Comparison of ENCODE assay signal across 18 cellular contexts in genomic region chr15:81183403-81183760, GRCh38. TPM values are rescaled to one million over a fixed set of nuclear protein-coding genes. Genes with fewer than 3 reads are reported as not detected.
A peak's percentile ranks its signal among the peaks of the same experiment; 100 is the strongest.
DNase-seq lines count a peak whose midpoint lies in the region; ATAC-seq and TF ChIP-seq lines count a peak whose summit lies in the region.
"Had no signal": no experiment of that assay in that cellular context is flagged by ENCODE, and none has a peak within 500 bp of the region (broad histone marks: within the 10 kb centered on the region; RNA-seq: fewer than 3 reads in every experiment).

No MANE protein-coding gene starts in this region.

- TF ChIP-seq EP300 in upper lobe of left lung (IDR thresholded peaks at IDR 0.05), result no peak

- TF ChIP-seq POLR2A in upper lobe of left lung (IDR thresholded peaks at IDR 0.05), result no peak
- no peak for TF ChIP-seq POLR2A in right lobe of liver (IDR thresholded peaks at IDR 0.05)

- no peaks in the 10 kb centered on the region for H4K20me1 ChIP-seq in osteoblast (ENCODE audit: insufficient read depth, low read length)
- H4K20me1 ChIP-seq: BLaER1 had no signal

- H3K79me2 ChIP-seq in osteoblast (ENCODE audit: insufficient read depth, low read length), result no peaks in the 10 kb centered on the region

- TF ChIP-seq CTCF in osteoblast (IDR thresholded peaks at IDR 0.05; ENCODE audit: extremely low read depth, low read depth, low read length) (no peak), upper lobe of left lung (IDR thresholded peaks at IDR 0.05) (no peak), right lobe of liver (IDR thresholded peaks at IDR 0.05) (no peak)

- no peaks in the 10 kb centered on the region for H3K9me3 ChIP-seq in osteoblast (ENCODE audit: low read depth, low read length)
- H3K9me3 ChIP-seq in upper lobe of left lung, result no peaks in the 10 kb centered on the region
- H3K9me3 ChIP-seq in right lobe of liver, result no peaks in the 10 kb centered on the region
- H3K9me3 ChIP-seq: BLaER1, prostate gland, SJSA1 had no signal

- no peak overlapping the region for H2AFZ ChIP-seq in osteoblast (ENCODE audit: low read length)

- peak overlapping the region; percentile 81 for H3K4me2 ChIP-seq in osteoblast (ENCODE audit: insufficient read depth, low read length)
- H3K4me2 ChIP-seq: BLaER1 had no signal

- DNase-seq in NOMO-1 treated with DMSO at 0.1 percent for 48 hours (lab: John Stamatoyannopoulos, UW; ENCODE audit: unreplicated experiment) (peak; percentile 45), fibroblast of gingiva (ENCODE audit: low read depth) (peak; percentile 48), osteoblast (ENCODE audit: insufficient read length, low spot score, missing footprints) (no peak), upper lobe of left lung (no peak), right lobe of liver (no peak), H4 (ENCODE audit: low spot score) (no peak)
- DNase-seq: activated CD4-positive, alpha-beta T cell treated with anti-CD3 and anti-CD28 coated beads for 48 hours; activated naive CD4-positive, alpha-beta T cell treated with anti-CD3 and anti-CD28 coated beads, Interleukin-2, amount 50 U/mL, for 16 hours; DMS153; naive B cell; NCI-H187 treated with DMSO at 0.1 percent for 48 hours; NCI-H446 treated with DMSO at 0.1 percent for 48 hours had no signal

- H3K27ac ChIP-seq in osteoblast (ENCODE audit: low read depth, low read length), result peak overlapping the region; percentile 61
- peak overlapping the region; percentile 24 to 70 (median 56) for H3K27ac ChIP-seq in upper lobe of left lung
- no peak overlapping the region for H3K27ac ChIP-seq in right lobe of liver
- H3K27ac ChIP-seq: BLaER1, prostate gland, SJSA1 had no signal

- no peaks in the 10 kb centered on the region for H3K36me3 ChIP-seq in osteoblast (ENCODE audit: insufficient read depth, low read length)
- H3K36me3 ChIP-seq in upper lobe of left lung, result no peaks in the 10 kb centered on the region
- no peaks in the 10 kb centered on the region for H3K36me3 ChIP-seq in right lobe of liver
- H3K36me3 ChIP-seq: BLaER1, prostate gland, SJSA1 had no signal

- ATAC-seq in upper lobe of left lung (ENCODE audit: low FRiP score in 2 of 2) (peak in 1 of 2 donors; percentile 28), GM21576 (IDR thresholded peaks at IDR 0.05; ENCODE audit: unreplicated experiment) (no peak), right lobe of liver (no peak)

- H3K4me1 ChIP-seq in osteoblast (ENCODE audit: insufficient read depth, low read length), result peaks cover 31% of the 10 kb centered on the region
- H3K4me1 ChIP-seq in upper lobe of left lung, result peaks cover 0 to 4% (median 0%) of the 10 kb centered on the region in 4 donors
- H3K4me1 ChIP-seq in right lobe of liver, result no peaks in the 10 kb centered on the region
- H3K4me1 ChIP-seq: prostate gland, SJSA1 had no signal

- H3K4me3 ChIP-seq in osteoblast (ENCODE audit: insufficient read depth, low read length), result peak overlapping the region; percentile 65
- H3K4me3 ChIP-seq in upper lobe of left lung, result peak overlapping the region in 3 of 4 donors; percentile 25 to 41 (median 32)
- H3K4me3 ChIP-seq in right lobe of liver, result no peak overlapping the region
- H3K4me3 ChIP-seq: BLaER1, SJSA1 had no signal

- WGBS in upper lobe of left lung, 2 donors, result 52 to 61% methylated on average over 3 of the region's 3 CpGs
- 25% methylated on average over 2 of the region's 3 CpGs for WGBS in right lobe of liver (ENCODE audit: insufficient coverage, low coverage, low lambda C conversion rate, missing lambda C conversion rate)

- intact Hi-C loops in right lobe of liver (cut with DNase I), result no loop called here

- H3K27me3 ChIP-seq in osteoblast (ENCODE audit: insufficient read depth, low read length), result peaks cover 6% of the 10 kb centered on the region
- H3K27me3 ChIP-seq in upper lobe of left lung, result no peaks in the 10 kb centered on the region
- H3K27me3 ChIP-seq in right lobe of liver, result no peaks in the 10 kb centered on the region
- H3K27me3 ChIP-seq: BLaER1, SJSA1 had no signal

RNA-seq across cellular contexts. Expression of gene IL16, which starts 13.3 kb away (rescaled TPM):
- 6.5 and 7.1 TPM in 2 replicates for total RNA-seq in osteoblast
- 100 to 1,000 TPM in 1 of 6 donors, 10 to 100 TPM in 5; 18.9 to 102 (median 31.8) TPM for total RNA-seq in upper lobe of left lung
- 1 to 10 TPM; 2.0 to 6.8 (median 3.2) TPM for total RNA-seq in right lobe of liver
- total RNA-seq in H4 (2014; rRNA removed; shearing (Covaris generic)), result 0.06 and 0.17 TPM in 2 replicates
- total RNA-seq: H7, M059J, SJSA1 had no signal

RNA-seq across cellular contexts. Expression of gene CFAP161, which starts 49.3 kb away (rescaled TPM):
- total RNA-seq in osteoblast, result under 0.01 and 0.88 TPM in 2 replicates
- total RNA-seq in upper lobe of left lung, result 1 to 10 TPM; 1.2 to 9.0 (median 2.6) TPM
- total RNA-seq in right lobe of liver, result under 1 TPM in 2 of 6 experiments, not detected in 4; 0.25 to 0.42 TPM
- total RNA-seq in H4 (2014; rRNA removed; shearing (Covaris generic)), result 0.25 and 1.7 TPM in 2 replicates
- total RNA-seq: M059J, SJSA1 had no signal

Comparison
In these comparisons a context has a peak if more than half of its experiments do, and no peak if none do; other contexts are left out.
1. DNase-seq: peak in NOMO-1 treated with DMSO at 0.1 percent for 48 hours (single experiment) and fibroblast of gingiva (single experiment); none in osteoblast (single experiment), upper lobe of left lung (0 of 2), right lobe of liver (0 of 3) and H4 (single experiment).
2. H3K27ac ChIP-seq: peak in osteoblast (single experiment) and upper lobe of left lung (4 of 4); none in right lobe of liver (0 of 3).
3. H3K4me3 ChIP-seq: peak in osteoblast (single experiment) and upper lobe of left lung (3 of 4); none in right lobe of liver (0 of 3).